ENCODE assay signal across 15 cellular contexts in the genomic region with DNA sequence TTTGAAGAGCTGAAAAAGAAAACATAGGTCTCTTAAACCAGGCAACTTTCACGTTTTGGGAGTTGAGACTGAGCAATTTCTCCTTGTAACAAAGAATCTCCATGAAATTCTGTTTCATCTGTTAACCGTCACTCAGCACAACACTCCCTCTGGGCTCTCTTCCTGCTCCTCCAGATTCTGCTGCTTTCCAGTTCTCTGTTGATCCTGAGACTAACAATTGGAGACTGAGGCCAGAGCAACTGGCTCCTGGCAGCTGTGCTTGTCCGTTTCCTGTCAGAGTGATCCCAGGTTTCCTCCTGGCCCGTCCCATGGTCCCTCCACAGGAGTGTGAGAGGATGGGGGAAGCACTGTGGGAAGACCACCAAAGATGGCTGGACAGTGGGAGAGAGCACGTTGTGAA. TPM values are rescaled to one million over a fixed set of nuclear protein-coding genes. Genes with fewer than 3 reads are reported as not detected.
DNase-seq lines count a peak whose midpoint lies in the region; ATAC-seq and TF ChIP-seq lines count a peak whose summit lies in the region.
"Had no signal": no experiment of that assay in that cellular context is flagged by ENCODE, and none has a peak within 500 bp of the region (broad histone marks: within the 10 kb centered on the region; RNA-seq: fewer than 3 reads in every experiment).

No MANE protein-coding gene starts in this region.

- H3K27ac Mint-ChIP-seq in activated T-helper 17 cell treated with anti-CD3 and anti-CD28 coated beads, Interleukin-2, amount 50 U/mL, for 72 hours = peak overlapping the region; percentile 38

- H3K4me1 Mint-ChIP-seq in activated T-helper 17 cell treated with anti-CD3 and anti-CD28 coated beads, Interleukin-2, amount 50 U/mL, for 72 hours = no peaks in the 10 kb centered on the region

- H3K4me3 ChIP-seq in left ventricle myocardium inferior = peak overlapping the region; percentile 22
- no peak overlapping the region for H3K4me3 ChIP-seq in psoas muscle
- H3K4me3 ChIP-seq in H7 (ENCODE audit: insufficient read depth, low read depth, low read length) = no peak overlapping the region
- H3K4me3 ChIP-seq: BLaER1 treated with 17β-estradiol and CSF1 and Interleukin-3, amounts not matched to agents 10 nM and 100 nM; SK-N-MC had no signal

- H3K4me1 ChIP-seq in left ventricle myocardium inferior (peaks cover 85% of the 10 kb centered on the region), psoas muscle (peaks cover 47% of the 10 kb centered on the region), foreskin keratinocyte (peaks cover 18% of the 10 kb centered on the region)

- H3K4me3 Mint-ChIP-seq in activated T-helper 17 cell treated with anti-CD3 and anti-CD28 coated beads, Interleukin-2, amount 50 U/mL, for 72 hours = no peak overlapping the region

- intact Hi-C loops in left ventricle myocardium inferior (cut with micrococcal nuclease) = no loop called here
- intact Hi-C loops in psoas muscle (cut with DNase I) = no loop called here

- no peaks in the 10 kb centered on the region for H3K27me3 Mint-ChIP-seq in activated T-helper 17 cell treated with anti-CD3 and anti-CD28 coated beads, Interleukin-2, amount 50 U/mL, for 72 hours

- no peak for ATAC-seq in activated T-helper 17 cell treated with anti-CD3 and anti-CD28 coated beads, Interleukin-2, amount 50 U/mL, for 72 hours (replicated peaks)
- ATAC-seq in psoas muscle (peak in 2 of 4 donors; percentile 20 to 24), foreskin keratinocyte (no peak), GM18907 (IDR thresholded peaks at IDR 0.05; ENCODE audit: unreplicated experiment) (no peak)

- TF ChIP-seq CTCF in left ventricle myocardium inferior (IDR thresholded peaks at IDR 0.05; ENCODE audit: borderline replicate concordance) (no peak), psoas muscle (IDR thresholded peaks at IDR 0.05) (no peak), foreskin keratinocyte (conservative IDR thresholded peaks at IDR 0.05) (no peak)

- H3K9me3 ChIP-seq in left ventricle myocardium inferior (replicated peaks) (no peaks in the 10 kb centered on the region), psoas muscle (no peaks in the 10 kb centered on the region)
- H3K9me3 ChIP-seq: BLaER1 treated with 17β-estradiol and CSF1 and Interleukin-3, amounts not matched to agents 10 nM and 100 nM had no signal

- H3K36me3 Mint-ChIP-seq in activated T-helper 17 cell treated with anti-CD3 and anti-CD28 coated beads, Interleukin-2, amount 50 U/mL, for 72 hours (ENCODE audit: low read depth) = peaks cover 97% of the 10 kb centered on the region

- H3K9me3 Mint-ChIP-seq in activated T-helper 17 cell treated with anti-CD3 and anti-CD28 coated beads, Interleukin-2, amount 50 U/mL, for 72 hours = no peaks in the 10 kb centered on the region

- H3K27me3 ChIP-seq in left ventricle myocardium inferior (ENCODE audit: low read depth) (no peaks in the 10 kb centered on the region), psoas muscle (ENCODE audit: insufficient read depth in 3 of 3, low read length in 2 of 3) (no peaks in the 10 kb centered on the region), H7 (ENCODE audit: control insufficient read depth, insufficient read depth, low read length) (no peaks in the 10 kb centered on the region), foreskin keratinocyte (no peaks in the 10 kb centered on the region)
- H3K27me3 ChIP-seq: BLaER1 treated with 17β-estradiol and CSF1 and Interleukin-3, amounts not matched to agents 10 nM and 100 nM had no signal

- DNase-seq in ELF-1 (ENCODE audit: low read depth, low spot score) (peak; percentile 7), left ventricle myocardium inferior (peak; percentile 39), psoas muscle (no peak), H7 (no peak), DMS114 treated with DMSO at 0.1 percent for 48 hours (lab: John Stamatoyannopoulos, UW; ENCODE audit: unreplicated experiment) (no peak), foreskin keratinocyte (no peak)
- DNase-seq: activated CD4-positive, alpha-beta T cell treated with anti-CD3 and anti-CD28 coated beads for 1 hour; activated naive CD4-positive, alpha-beta T cell; effector CD4-positive, alpha-beta T cell; occipital lobe; stimulated activated CD4-positive, alpha-beta T cell treated with anti-CD3 and anti-CD28 coated beads, Interleukin-4, amount 100 ng/mL, for 24 hours had no signal

- H3K27ac ChIP-seq in left ventricle myocardium inferior (replicated peaks) = peak overlapping the region; percentile 83
- peak overlapping the region; percentile 76 for H3K27ac ChIP-seq in psoas muscle
- no peak overlapping the region for H3K27ac ChIP-seq in foreskin keratinocyte
- H3K27ac ChIP-seq: BLaER1 treated with 17β-estradiol and CSF1 and Interleukin-3, amounts not matched to agents 10 nM and 100 nM had no signal

- peaks cover 68% of the 10 kb centered on the region for H3K36me3 ChIP-seq in left ventricle myocardium inferior
- H3K36me3 ChIP-seq in psoas muscle (ENCODE audit: insufficient read depth in 1 of 2, low read depth in 1 of 2) = peaks cover 9 to 77% of the 10 kb centered on the region in 2 donors
- H3K36me3 ChIP-seq in H7 (replicated peaks; ENCODE audit: control insufficient read depth, insufficient read depth, low read length) = peaks cover 34% of the 10 kb centered on the region

- 23 to 31% (median 27%) methylated on average over 5 of the region's 5 CpGs for WGBS in psoas muscle, 3 donors

RNA-seq across cellular contexts. Expression of a gene that starts 32.5 kb away (rescaled TPM):
- total RNA-seq in activated T-helper 17 cell treated with anti-CD3 and anti-CD28 coated beads, Interleukin-2, amount 50 U/mL, for 72 hours = 100 to 1,000 TPM; 159 to 217 TPM
- total RNA-seq in left ventricle myocardium inferior = 109 TPM
- total RNA-seq in psoas muscle = 100 to 1,000 TPM in 1 of 4 donors, 10 to 100 TPM in 3; 69.2 to 111 (median 81.6) TPM
- 100 to 1,000 TPM in 1 of 3 donors, 10 to 100 TPM in 2; 72.5 to 115 (median 85.4) TPM for polyA plus RNA-seq in psoas muscle
- 267 and 292 TPM in 2 replicates for total RNA-seq in H7 (2014; rRNA removed; shearing (Covaris generic))
- total RNA-seq in foreskin keratinocyte = 107 and 113 TPM in 2 replicates
- polyA plus RNA-seq in foreskin keratinocyte = 69.3 and 75.2 TPM in 2 replicates

RNA-seq across cellular contexts. Expression of a gene that starts 43.8 kb away (rescaled TPM):
- 10 to 100 TPM in 1 of 2 donors, 1 to 10 TPM in 1; 6.3 to 12.2 TPM for total RNA-seq in activated T-helper 17 cell treated with anti-CD3 and anti-CD28 coated beads, Interleukin-2, amount 50 U/mL, for 72 hours
- total RNA-seq in left ventricle myocardium inferior = 3.0 TPM
- total RNA-seq in psoas muscle = 1 to 10 TPM; 3.1 to 6.1 (median 4.3) TPM
- 1 to 10 TPM in 2 of 3 donors, under 1 TPM in 1; 0.87 to 4.7 (median 3.0) TPM for polyA plus RNA-seq in psoas muscle
- total RNA-seq in H7 (2014; rRNA removed; shearing (Covaris generic)) = 16.8 and 19.8 TPM in 2 replicates
- total RNA-seq in foreskin keratinocyte = 3.2 and 3.9 TPM in 2 replicates
- polyA plus RNA-seq in foreskin keratinocyte = 3.6 TPM in 2 replicates

Comparison
In these comparisons a context has a peak if more than half of its experiments do, and no peak if none do; other contexts are left out.
1. DNase-seq: peak in ELF-1 (single experiment) and left ventricle myocardium inferior (single experiment); none in psoas muscle (0 of 2), H7 (single experiment), DMS114 treated with DMSO at 0.1 percent for 48 hours (single experiment) and foreskin keratinocyte (0 of 2).